In genomic region chr14:59483819-59484610, GRCh38 we compare ENCODE assay signal across 8 cellular contexts. TPM values are rescaled to one million over a fixed set of nuclear protein-coding genes. Genes with fewer than 3 reads are reported as not detected.
DNase-seq lines count a peak whose midpoint lies in the region; ATAC-seq and TF ChIP-seq lines count a peak whose summit lies in the region.

TSS of gene JKAMP (plus strand) at chr14:59484517. CDS start at chr14:59484590, 73 bp downstream.
TSS of gene L3HYPDH (minus strand) at chr14:59484408. CDS start at chr14:59484316, 92 bp downstream.

- H3K79me2 ChIP-seq in mammary epithelial cell (ENCODE audit: insufficient read depth, low read length) (peaks cover 73% of the 10 kb centered on the region), smooth muscle cell (ENCODE audit: low read depth) (peaks cover 66% of the 10 kb centered on the region)

- DNase-seq in AG08396 (ENCODE audit: low spot score) = peak; percentile 95
- DNase-seq in NCI-H2227 (lab: John Stamatoyannopoulos, UW; ENCODE audit: unreplicated experiment) = peak; percentile 99
- peak; percentile 98 for DNase-seq in WERI-Rb-1
- peak; percentile 92 for DNase-seq in mammary epithelial cell
- DNase-seq in iPS-NIHi11 (ENCODE audit: low spot score) = peak; percentile 92
- peak; percentile 88 for DNase-seq in smooth muscle cell (lab: John Stamatoyannopoulos, UW; ENCODE audit: unreplicated experiment)

- CTCF ChIA-PET in mammary epithelial cell (lab: Charles Lee; ENCODE audit: low non-redundant PET) = interaction anchor here (0.7 to 1.1 kb wide), 3 partner anchors 17 to 414 kb away, joined by 3 to 4 read pairs (median 3); no protein-coding TSS in a partner anchor

- H3K4me1 ChIP-seq in mammary epithelial cell (ENCODE audit: insufficient read depth, low read length) = peaks cover 32% of the 10 kb centered on the region
- H3K4me1 ChIP-seq in smooth muscle cell (ENCODE audit: low read depth) = peaks cover 15% of the 10 kb centered on the region

- no TSS peak for BruUV-seq in mammary epithelial cell (replicated peaks; lab: Mats Ljungman, UMichigan)

- intact Hi-C loops in mammary epithelial cell (cut with micrococcal nuclease) = loop anchor here (2.0 to 10.0 kb wide), 2 partner anchors 19 to 611 kb away; partner anchors contain the start of genes GPR135 and PCNX4

- H3K9ac ChIP-seq in mammary epithelial cell (ENCODE audit: insufficient read depth, low read length) = peak within 1 kb of the TSS; percentile 90
- peak within 1 kb of the TSS; percentile 85 for H3K9ac ChIP-seq in smooth muscle cell (ENCODE audit: low read depth)

- ATAC-seq in GM18907 (IDR thresholded peaks at IDR 0.05; ENCODE audit: unreplicated experiment) (peak; percentile 91), HG03159 (IDR thresholded peaks at IDR 0.05; ENCODE audit: unreplicated experiment) (peak; percentile 87)

- WGBS in mammary epithelial cell (ENCODE audit: low coverage, missing lambda C conversion rate) = 1% methylated on average over 31 of the region's 89 CpGs
- under 1% methylated on average over 87 of the region's 89 CpGs for WGBS in smooth muscle cell (ENCODE audit: low lambda C conversion rate)

- peaks cover 20% of the 10 kb centered on the region for H3K36me3 ChIP-seq in WERI-Rb-1
- peaks cover 5% of the 10 kb centered on the region for H3K36me3 ChIP-seq in mammary epithelial cell (ENCODE audit: insufficient read depth, low read length)
- peaks cover 7% of the 10 kb centered on the region for H3K36me3 ChIP-seq in smooth muscle cell (ENCODE audit: low read depth)

- H3K27me3 ChIP-seq in WERI-Rb-1 (ENCODE audit: insufficient read depth, low read depth, severe bottlenecking) = no peaks in the 10 kb centered on the region
- no peaks in the 10 kb centered on the region for H3K27me3 ChIP-seq in mammary epithelial cell (ENCODE audit: insufficient read depth, low read length)
- H3K27me3 ChIP-seq in smooth muscle cell (ENCODE audit: low read depth) = no peaks in the 10 kb centered on the region

- in situ Hi-C loops in mammary epithelial cell (cut with MboI; ENCODE audit: low sequenced_read_pairs in 2 of 2) = no loop called here

- no peaks in the 10 kb centered on the region for H3F3A ChIP-seq in smooth muscle cell (ENCODE audit: low read depth)

- H3K4me2 ChIP-seq in mammary epithelial cell (ENCODE audit: insufficient read depth, low read depth, low read length) (peak within 1 kb of the TSS; percentile 81), smooth muscle cell (peak within 1 kb of the TSS; percentile 86)

- peak within 1 kb of the TSS; percentile 97 for H2AFZ ChIP-seq in mammary epithelial cell (ENCODE audit: low read depth, low read length)
- peak within 1 kb of the TSS; percentile 92 for H2AFZ ChIP-seq in smooth muscle cell (ENCODE audit: low read depth)

- H3K27ac ChIP-seq in WERI-Rb-1 (peak within 1 kb of the TSS; percentile 93), mammary epithelial cell (ENCODE audit: insufficient read depth, low read depth, low read length) (peak within 1 kb of the TSS; percentile 77), smooth muscle cell (ENCODE audit: low read depth) (peak within 1 kb of the TSS; percentile 83)

- dilution Hi-C loops in mammary epithelial cell (cut with HindIII; ENCODE audit: low sequenced_read_pairs) = no loop called here

- H4K20me1 ChIP-seq in mammary epithelial cell (ENCODE audit: insufficient read depth, low read length) (no peaks in the 10 kb centered on the region), smooth muscle cell (ENCODE audit: low read depth) (peaks cover 37% of the 10 kb centered on the region)

- TF ChIP-seq CTCF in WERI-Rb-1 (IDR thresholded peaks at IDR 0.05; ENCODE audit: low read depth, low read length) = peak; percentile 76
- TF ChIP-seq CTCF in mammary epithelial cell (conservative IDR thresholded peaks at IDR 0.05 in 1 of 2, IDR thresholded peaks at IDR 0.05 in 1 of 2; ENCODE audit: extremely low read depth in 1 of 2, insufficient read depth in 1 of 2, low read depth in 1 of 2, low read length in 2 of 2) = peak in 1 of 2 donors; percentile 54
- TF ChIP-seq CTCF in smooth muscle cell (IDR thresholded peaks at IDR 0.05; ENCODE audit: borderline replicate concordance, insufficient read depth, poor library complexity, severe bottlenecking) = peak; percentile 60

- H3K4me3 ChIP-seq in WERI-Rb-1 (ENCODE audit: low read depth, low read length) (peak within 1 kb of the TSS; percentile 85), mammary epithelial cell (replicated peaks in 1 of 3; ENCODE audit: insufficient read depth in 1 of 3, low read depth in 2 of 3, low read length in 3 of 3) (peak within 1 kb of the TSS; percentile 78 to 96 (median 93)), smooth muscle cell (peak within 1 kb of the TSS; percentile 80)

- no peaks in the 10 kb centered on the region for H3K9me3 ChIP-seq in WERI-Rb-1 (ENCODE audit: severe bottlenecking)
- no peaks in the 10 kb centered on the region for H3K9me3 ChIP-seq in mammary epithelial cell (replicated peaks; ENCODE audit: insufficient read depth, low read length)
- no peaks in the 10 kb centered on the region for H3K9me3 ChIP-seq in smooth muscle cell (replicated peaks; ENCODE audit: low read depth)

RNA-seq across cellular contexts. Expression of gene JKAMP, which starts in this region (rescaled TPM):
- total RNA-seq in mammary epithelial cell (10 to 100 TPM; 36.6 to 99.9 TPM), smooth muscle cell (141 and 147 TPM in 2 replicates)
- polyA plus RNA-seq in mammary epithelial cell (78.8 TPM), smooth muscle cell (72.3 and 81.2 TPM in 2 replicates)
- 78.0 TPM for polyA minus RNA-seq in mammary epithelial cell

RNA-seq across cellular contexts. Expression of gene L3HYPDH, which starts in this region (rescaled TPM):
- 10 to 100 TPM; 23.4 to 30.2 TPM for total RNA-seq in mammary epithelial cell
- polyA plus RNA-seq in mammary epithelial cell = 14.8 TPM
- not detected for polyA minus RNA-seq in mammary epithelial cell
- total RNA-seq in smooth muscle cell = 33.5 and 45.8 TPM in 2 replicates
- 27.7 and 33.7 TPM in 2 replicates for polyA plus RNA-seq in smooth muscle cell

Comparison
In these comparisons a context has a peak if more than half of its experiments do, and no peak if none do; other contexts are left out.
1. Peak in every context shown above with its lines: DNase-seq, ATAC-seq, H3K4me3 ChIP-seq and H3K27ac ChIP-seq.